In the genomic region with DNA sequence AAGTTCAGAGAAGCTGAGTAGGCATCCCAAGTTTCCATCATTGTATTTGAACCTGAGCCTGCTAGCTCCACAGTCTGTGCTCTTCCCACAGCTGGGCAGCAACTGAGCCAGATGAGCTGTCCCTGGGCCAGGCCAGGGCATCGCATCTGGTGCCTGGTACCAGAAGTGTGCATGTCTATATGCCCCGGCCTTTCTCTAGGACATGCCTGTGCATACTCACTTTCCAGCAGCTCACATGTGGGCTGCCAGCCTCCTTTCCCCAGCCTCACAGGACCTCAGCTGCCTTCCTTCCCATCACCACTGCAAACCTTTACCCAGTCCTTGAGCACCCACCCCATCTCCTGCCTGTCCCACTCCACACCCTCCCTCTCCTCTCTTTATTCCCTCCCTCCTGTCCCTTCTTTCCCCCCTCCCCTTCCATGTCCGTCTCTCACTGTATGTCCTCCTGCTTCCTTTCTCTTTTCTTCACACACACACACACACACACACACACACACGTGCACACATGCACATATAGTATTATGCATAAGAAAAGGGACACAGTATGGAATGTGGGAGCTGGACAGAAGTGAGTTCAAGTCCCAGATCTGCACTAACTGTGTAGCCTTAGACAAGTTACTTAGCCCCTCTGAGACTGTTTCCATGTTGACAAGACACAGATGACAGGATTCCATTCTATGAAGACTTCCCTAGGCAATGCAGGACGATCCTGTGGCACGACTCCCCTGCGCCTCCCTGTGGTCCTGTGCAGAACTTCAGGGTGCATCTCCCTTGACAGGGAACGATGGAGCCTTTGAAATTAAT, we compare ENCODE assay signal across 9 cellular contexts. TPM values are rescaled to one million over a fixed set of nuclear protein-coding genes. Genes with fewer than 3 reads are reported as not detected.
DNase-seq lines count a peak whose midpoint lies in the region; ATAC-seq and TF ChIP-seq lines count a peak whose summit lies in the region.
"Had no signal": no experiment of that assay in that cellular context is flagged by ENCODE, and none has a peak within 500 bp of the region (broad histone marks: within the 10 kb centered on the region; RNA-seq: fewer than 3 reads in every experiment).

No MANE protein-coding gene starts in this region.

- no peak overlapping the region for H3K27ac Mint-ChIP-seq in activated CD8-positive, alpha-beta T cell treated with anti-CD3 and anti-CD28 coated beads for 36 hours
- peak overlapping the region in 1 of 2 donors; percentile 58 for H3K27ac Mint-ChIP-seq in effector memory CD8-positive, alpha-beta T cell
- H3K27ac Mint-ChIP-seq: IgD-negative memory B cell had no signal

- H3K4me1 Mint-ChIP-seq in activated CD8-positive, alpha-beta T cell treated with anti-CD3 and anti-CD28 coated beads for 36 hours (ENCODE audit: low read depth): no peaks in the 10 kb centered on the region
- peaks cover 5 to 7% of the 10 kb centered on the region in 2 donors for H3K4me1 Mint-ChIP-seq in effector memory CD8-positive, alpha-beta T cell (ENCODE audit: low read depth in 2 of 2)

- no peaks in the 10 kb centered on the region for H3K36me3 Mint-ChIP-seq in activated CD8-positive, alpha-beta T cell treated with anti-CD3 and anti-CD28 coated beads for 36 hours (ENCODE audit: low read depth)
- H3K36me3 Mint-ChIP-seq in effector memory CD8-positive, alpha-beta T cell (ENCODE audit: insufficient read depth): no peaks in the 10 kb centered on the region
- H3K36me3 Mint-ChIP-seq: IgD-negative memory B cell had no signal

- intact Hi-C loops in activated CD8-positive, alpha-beta T cell treated with anti-CD3 and anti-CD28 coated beads for 36 hours (cut with micrococcal nuclease): loop anchor here (5.0 kb wide), 1 partner anchor 58 kb away; no protein-coding TSS in a partner anchor

- CTCF ChIA-PET in activated CD8-positive, alpha-beta T cell treated with anti-CD3 and anti-CD28 coated beads for 36 hours (lab: Charles Lee): interaction anchor here (0.7 to 3.9 kb wide), 20 partner anchors 10 to 332 kb away, joined by 3 to 71 read pairs (median 4); no protein-coding TSS in a partner anchor

- ATAC-seq in GM18517 (IDR thresholded peaks at IDR 0.05; ENCODE audit: unreplicated experiment) (peak; percentile 80), HG02981 (IDR thresholded peaks at IDR 0.05; ENCODE audit: unreplicated experiment) (peak; percentile 84)
- ATAC-seq in activated CD8-positive, alpha-beta T cell treated with anti-CD3 and anti-CD28 coated beads for 36 hours: peak; percentile 98
- ATAC-seq in effector memory CD8-positive, alpha-beta T cell (replicated peaks): peak; percentile 97

- no peaks in the 10 kb centered on the region for H3K9me3 Mint-ChIP-seq in activated CD8-positive, alpha-beta T cell treated with anti-CD3 and anti-CD28 coated beads for 36 hours
- no peaks in the 10 kb centered on the region for H3K9me3 Mint-ChIP-seq in effector memory CD8-positive, alpha-beta T cell
- H3K9me3 Mint-ChIP-seq: IgD-negative memory B cell had no signal

- DNase-seq in AG20443 (ENCODE audit: low spot score): peak; percentile 77
- DNase-seq in NCI-H345 (lab: John Stamatoyannopoulos, UW): peak; percentile 43
- peak; percentile 84 for DNase-seq in activated CD8-positive, alpha-beta T cell treated with anti-CD3 and anti-CD28 coated beads for 36 hours
- DNase-seq in effector memory CD8-positive, alpha-beta T cell: peak; percentile 78 to 81 (median 81)
- peak; percentile 61 for DNase-seq in midbrain (lab: John Stamatoyannopoulos, UW)
- peak; percentile 27 for DNase-seq in stimulated activated CD8-positive, alpha-beta memory T cell treated with anti-CD3 and anti-CD28 coated beads, Interleukin-7, amount 100 ng/mL, for 24 hours (ENCODE audit: low read depth)

- POLR2A ChIA-PET in activated CD8-positive, alpha-beta T cell treated with anti-CD3 and anti-CD28 coated beads for 36 hours (lab: Charles Lee): interaction anchor here (0.6 kb wide), 2 partner anchors 18 to 161 kb away, joined by 3 read pairs; no protein-coding TSS in a partner anchor

- no peak overlapping the region for H3K4me3 Mint-ChIP-seq in activated CD8-positive, alpha-beta T cell treated with anti-CD3 and anti-CD28 coated beads for 36 hours
- H3K4me3 Mint-ChIP-seq in effector memory CD8-positive, alpha-beta T cell: no peak overlapping the region
- H3K4me3 Mint-ChIP-seq: IgD-negative memory B cell had no signal

- peak; percentile 79 for TF ChIP-seq CTCF in activated CD8-positive, alpha-beta T cell treated with anti-CD3 and anti-CD28 coated beads for 36 hours (IDR thresholded peaks at IDR 0.05)

- peaks cover 3% of the 10 kb centered on the region for H3K27me3 Mint-ChIP-seq in activated CD8-positive, alpha-beta T cell treated with anti-CD3 and anti-CD28 coated beads for 36 hours
- no peaks in the 10 kb centered on the region for H3K27me3 Mint-ChIP-seq in effector memory CD8-positive, alpha-beta T cell

RNA-seq across cellular contexts. Expression of a gene that starts 10.9 kb away (rescaled TPM):
- 1 to 10 TPM; 1.8 to 2.4 TPM for total RNA-seq in activated CD8-positive, alpha-beta T cell treated with anti-CD3 and anti-CD28 coated beads for 36 hours

RNA-seq across cellular contexts. Expression of a gene that starts 20.1 kb away (rescaled TPM):
- not detected for total RNA-seq in activated CD8-positive, alpha-beta T cell treated with anti-CD3 and anti-CD28 coated beads for 36 hours

RNA-seq across cellular contexts. Expression of a gene that starts 31.6 kb away (rescaled TPM):
- total RNA-seq in activated CD8-positive, alpha-beta T cell treated with anti-CD3 and anti-CD28 coated beads for 36 hours: not detected

RNA-seq across cellular contexts. Expression of a gene that starts 36.1 kb away (rescaled TPM):
- not detected for total RNA-seq in activated CD8-positive, alpha-beta T cell treated with anti-CD3 and anti-CD28 coated beads for 36 hours

RNA-seq across cellular contexts. Expression of a gene that starts 39.6 kb away (rescaled TPM):
- not detected for total RNA-seq in activated CD8-positive, alpha-beta T cell treated with anti-CD3 and anti-CD28 coated beads for 36 hours

Comparison
In these comparisons a context has a peak if more than half of its experiments do, and no peak if none do; other contexts are left out.
1. Peak in every context shown above with its lines: DNase-seq and ATAC-seq.
2. DNase-seq: peak in every context shown above with its lines; median percentile 84 in activated CD8-positive, alpha-beta T cell treated with anti-CD3 and anti-CD28 coated beads for 36 hours; 81 in effector memory CD8-positive, alpha-beta T cell; 77 in AG20443; 61 in midbrain; 43 in NCI-H345; 27 in stimulated activated CD8-positive, alpha-beta memory T cell treated with anti-CD3 and anti-CD28 coated beads, Interleukin-7, amount 100 ng/mL, for 24 hours.